In genomic region chr9:94259077-94259847, GRCh38 we compare ENCODE assay signal across 8 cellular contexts. TPM values are rescaled to one million over a fixed set of nuclear protein-coding genes. Genes with fewer than 3 reads are reported as not detected.
DNase-seq lines count a peak whose midpoint lies in the region; ATAC-seq and TF ChIP-seq lines count a peak whose summit lies in the region.

ZNF169 (plus strand) TSS chr9:94259298; CDS start chr9:94278813, 19,515 bp downstream.

- H3K27me3 Mint-ChIP-seq in activated CD8-positive, alpha-beta T cell treated with anti-CD3 and anti-CD28 coated beads for 36 hours, result peaks cover 3% of the 10 kb centered on the region

- TF ChIP-seq CTCF in activated CD8-positive, alpha-beta T cell treated with anti-CD3 and anti-CD28 coated beads for 36 hours (IDR thresholded peaks at IDR 0.05), result no peak

- CTCF ChIA-PET in activated CD8-positive, alpha-beta T cell treated with anti-CD3 and anti-CD28 coated beads for 36 hours (lab: Charles Lee), result no interaction called here

- intact Hi-C loops in activated CD8-positive, alpha-beta T cell treated with anti-CD3 and anti-CD28 coated beads for 36 hours (cut with micrococcal nuclease), result no loop called here

- H3K9me3 Mint-ChIP-seq in activated CD8-positive, alpha-beta T cell treated with anti-CD3 and anti-CD28 coated beads for 36 hours, result no peaks in the 10 kb centered on the region

- H3K4me3 Mint-ChIP-seq in activated CD8-positive, alpha-beta T cell treated with anti-CD3 and anti-CD28 coated beads for 36 hours, result peak within 1 kb of the TSS; percentile 99

- H3K27ac Mint-ChIP-seq in activated CD8-positive, alpha-beta T cell treated with anti-CD3 and anti-CD28 coated beads for 36 hours, result peak within 1 kb of the TSS; percentile 97

- peaks cover 29% of the 10 kb centered on the region for H3K4me1 Mint-ChIP-seq in activated CD8-positive, alpha-beta T cell treated with anti-CD3 and anti-CD28 coated beads for 36 hours (ENCODE audit: low read depth)

- DNase-seq in CD1c-positive myeloid dendritic cell (ENCODE audit: extremely low spot score) (peak; percentile 89), NCI-H82 (lab: John Stamatoyannopoulos, UW) (peak; percentile 86), lung microvascular endothelial cell (ENCODE audit: low read depth in 2 of 2) (peak; percentile 89 to 91)
- peak; percentile 95 for DNase-seq in activated CD8-positive, alpha-beta T cell treated with anti-CD3 and anti-CD28 coated beads for 36 hours
- peak; percentile 76 for DNase-seq in effector CD8-positive, alpha-beta T cell (lab: John Stamatoyannopoulos, UW)
- DNase-seq in stimulated activated CD4-positive, alpha-beta T cell treated with anti-CD3 and anti-CD28 coated beads, TNF-alpha, amount 100 ng/mL, for 4 hours (ENCODE audit: low read depth in 3 of 3), result peak; percentile 68 to 83 (median 79)

- POLR2A ChIA-PET in activated CD8-positive, alpha-beta T cell treated with anti-CD3 and anti-CD28 coated beads for 36 hours (lab: Charles Lee), result interaction anchor here (0.8 to 1.9 kb wide), 2 partner anchors 9 to 33 kb away, joined by 3 to 4 read pairs; no protein-coding TSS in a partner anchor

- ATAC-seq in GM19372 (IDR thresholded peaks at IDR 0.05; ENCODE audit: low read depth, unreplicated experiment) (peak; percentile 100), HG03521 (IDR thresholded peaks at IDR 0.05; ENCODE audit: unreplicated experiment) (peak; percentile 100)
- ATAC-seq in activated CD8-positive, alpha-beta T cell treated with anti-CD3 and anti-CD28 coated beads for 36 hours, result peak; percentile 100

- H3K36me3 Mint-ChIP-seq in activated CD8-positive, alpha-beta T cell treated with anti-CD3 and anti-CD28 coated beads for 36 hours (ENCODE audit: low read depth), result peaks cover 20% of the 10 kb centered on the region

RNA-seq across cellular contexts. Expression of gene ZNF169, which starts in this region (rescaled TPM):
- 1 to 10 TPM; 5.5 to 5.7 TPM for total RNA-seq in activated CD8-positive, alpha-beta T cell treated with anti-CD3 and anti-CD28 coated beads for 36 hours
- 2.2 and 2.8 TPM in 2 replicates for total RNA-seq in lung microvascular endothelial cell

Comparison
In these comparisons a context has a peak if more than half of its experiments do, and no peak if none do; other contexts are left out.
1. Peak in every context shown above with its lines: DNase-seq and ATAC-seq.